Comparison of ENCODE assay signal across 15 cellular contexts in genomic region chr2:125405816-125406215, GRCh38.
DNase-seq lines count a peak whose midpoint lies in the region; TF ChIP-seq lines count a peak whose summit lies in the region.
"Had no signal": no experiment of that assay in that cellular context is flagged by ENCODE, and none has a peak within 500 bp of the region (broad histone marks: within the 10 kb centered on the region; RNA-seq: fewer than 3 reads in every experiment).

No MANE protein-coding gene starts in this region.

- in situ Hi-C loops in HAP-1 (cut with MboI; ENCODE audit: low sequenced_read_pairs), result no loop called here

- no peak for TF ChIP-seq CTCF in Peyer's patch (IDR thresholded peaks at IDR 0.05)

- no peak overlapping the region for H2BK120ac ChIP-seq in mesenchymal stem cell (ENCODE audit: low read depth, low read length)

- no peak overlapping the region for H2AFZ ChIP-seq in mesenchymal stem cell (ENCODE audit: low read depth, low read length)

- no peak overlapping the region for H4K91ac ChIP-seq in mesenchymal stem cell (ENCODE audit: low read length)

- H3K27ac ChIP-seq in mesenchymal stem cell (ENCODE audit: low read length, poor library complexity, severe bottlenecking) (no peak overlapping the region), Peyer's patch (no peak overlapping the region)
- H3K27ac ChIP-seq: thoracic aorta had no signal

- H3K9me3 ChIP-seq in mesenchymal stem cell (ENCODE audit: control insufficient read depth, low read length) (no peaks in the 10 kb centered on the region), HAP-1 (no peaks in the 10 kb centered on the region), Peyer's patch (no peaks in the 10 kb centered on the region)
- H3K9me3 ChIP-seq: Caco-2, thoracic aorta had no signal

- DNase-seq in COLO829 (ENCODE audit: low spot score), result peak; percentile 60
- DNase-seq in NCI-H460 (ENCODE audit: extremely low read depth, low read depth), result peak; percentile 86
- peak; percentile 91 for DNase-seq in dedifferentiated amniotic fluid mesenchymal stem cell (ENCODE audit: extremely low spot score)
- DNase-seq in mesenchymal stem cell, result peak; percentile 91
- DNase-seq in NCI-H1694 (lab: John Stamatoyannopoulos, UW), result no peak
- no peak for DNase-seq in NCI-H2107 (lab: John Stamatoyannopoulos, UW)
- DNase-seq in HAP-1 (ENCODE audit: low spot score in 2 of 2), result no peak
- no peak for DNase-seq in Peyer's patch
- DNase-seq: activated CD4-positive, alpha-beta T cell treated with anti-CD3 and anti-CD28 coated beads, Interleukin-2, amount 10 ng/mL, durations not matched to agents 24 days and 14 days; activated naive CD8-positive, alpha-beta T cell treated with anti-CD3 and anti-CD28 coated beads, Interleukin-2, amount 10 ng/mL, durations not matched to agents 7 days and 5 days; glutamatergic neuron; NCI-H2029 treated with DMSO at 0.1 percent for 48 hours; stimulated activated CD4-positive, alpha-beta T cell treated with anti-CD3 and anti-CD28 coated beads, Interleukin-4, amount 100 ng/mL, for 4 hours had no signal

- H3K4me2 ChIP-seq in mesenchymal stem cell (ENCODE audit: low read length, poor library complexity, severe bottlenecking), result no peak overlapping the region

- H3K18ac ChIP-seq in mesenchymal stem cell (ENCODE audit: low read depth in 1 of 2, low read length in 2 of 2), result no peak overlapping the region

- no peak overlapping the region for H2BK15ac ChIP-seq in mesenchymal stem cell (ENCODE audit: low read depth, poor library complexity, severe bottlenecking)

- H4K8ac ChIP-seq in mesenchymal stem cell (ENCODE audit: low read length), result no peak overlapping the region

- no peak overlapping the region for H2AK5ac ChIP-seq in mesenchymal stem cell (ENCODE audit: low read length, severe bottlenecking)

- no peaks in the 10 kb centered on the region for H3K27me3 ChIP-seq in mesenchymal stem cell (ENCODE audit: control insufficient read depth in 1 of 2, insufficient read depth in 1 of 2, low read length in 2 of 2)
- no peaks in the 10 kb centered on the region for H3K27me3 ChIP-seq in HAP-1 (ENCODE audit: low read depth)
- no peaks in the 10 kb centered on the region for H3K27me3 ChIP-seq in Peyer's patch

- H3K14ac ChIP-seq in mesenchymal stem cell (ENCODE audit: low read length in 2 of 2), result no peak overlapping the region

- no peak overlapping the region for H2BK5ac ChIP-seq in mesenchymal stem cell (ENCODE audit: low read depth, low read length, poor library complexity, severe bottlenecking)

- peak overlapping the region; percentile 69 for H3K9ac ChIP-seq in mesenchymal stem cell (ENCODE audit: low read length)

- H3K23ac ChIP-seq in mesenchymal stem cell (ENCODE audit: low read length in 2 of 2), result no peak overlapping the region

- H3K4me3 ChIP-seq in mesenchymal stem cell (ENCODE audit: insufficient read depth in 1 of 2, low read depth in 1 of 2, low read length in 2 of 2) (no peak overlapping the region), HAP-1 (no peak overlapping the region), Peyer's patch (no peak overlapping the region)
- H3K4me3 ChIP-seq: thoracic aorta had no signal

- no peaks in the 10 kb centered on the region for H3K79me1 ChIP-seq in mesenchymal stem cell (replicated peaks; ENCODE audit: low read length, poor library complexity, severe bottlenecking)

- TF ChIP-seq POLR2A in Peyer's patch (IDR thresholded peaks at IDR 0.05), result no peak

- no peak overlapping the region for H2BK12ac ChIP-seq in mesenchymal stem cell (ENCODE audit: low read length in 2 of 2)

- H3K36me3 ChIP-seq in mesenchymal stem cell (ENCODE audit: control insufficient read depth in 1 of 2, insufficient read depth in 2 of 2, low read depth in 1 of 2, low read length in 2 of 2) (no peaks in the 10 kb centered on the region), HAP-1 (replicated peaks) (no peaks in the 10 kb centered on the region), Peyer's patch (no peaks in the 10 kb centered on the region)
- H3K36me3 ChIP-seq: thoracic aorta had no signal

- no CpG with 5 or more reads among the region's 2 CpGs for WGBS in mesenchymal stem cell

- no peak overlapping the region for H3K4ac ChIP-seq in mesenchymal stem cell (ENCODE audit: low read depth in 1 of 2, low read length in 2 of 2)

- H3K4me1 ChIP-seq in mesenchymal stem cell (ENCODE audit: control insufficient read depth, insufficient read depth, low read depth, low read length) (no peaks in the 10 kb centered on the region), HAP-1 (no peaks in the 10 kb centered on the region), Peyer's patch (no peaks in the 10 kb centered on the region)
- H3K4me1 ChIP-seq: Caco-2 had no signal

Comparison
In these comparisons a context has a peak if more than half of its experiments do, and no peak if none do; other contexts are left out.
1. DNase-seq: peak in COLO829 (single experiment), NCI-H460 (single experiment), dedifferentiated amniotic fluid mesenchymal stem cell (single experiment) and mesenchymal stem cell (single experiment); none in NCI-H1694 (single experiment), NCI-H2107 (single experiment), HAP-1 (0 of 2) and Peyer's patch (0 of 3).